In genomic region chr17:79592641-79593040, GRCh38 we compare ENCODE assay signal across 31 cellular contexts. TPM values are rescaled to one million over a fixed set of nuclear protein-coding genes. Genes with fewer than 3 reads are reported as not detected.
"Had no signal": no experiment of that assay in that cellular context is flagged by ENCODE, and none has a peak within 500 bp of the region (broad histone marks: within the 10 kb centered on the region; RNA-seq: fewer than 3 reads in every experiment).

No MANE protein-coding gene starts in this region.

- H3K36me3 ChIP-seq: esophagus squamous epithelium, gastrocnemius medialis, heart right ventricle, left lung, lower lobe of right lung had no signal

- H3K9me3 ChIP-seq: esophagus squamous epithelium, gastrocnemius medialis, heart right ventricle, left lung, lower lobe of right lung, mucosa of descending colon had no signal

- H3K9me3 Mint-ChIP-seq: mesothelial cell of epicardium; naive thymus-derived CD8-positive, alpha-beta T cell had no signal

- H3K27ac Mint-ChIP-seq: mesothelial cell of epicardium; naive B cell; naive thymus-derived CD8-positive, alpha-beta T cell had no signal

- DNase-seq: dermis blood vessel endothelial cell; dorsolateral prefrontal cortex; effector CD4-positive, alpha-beta T cell; effector memory CD4-positive, alpha-beta T cell; esophagus squamous epithelium; foreskin fibroblast; foreskin melanocyte; gastrocnemius medialis; glutamatergic neuron; head of caudate nucleus; heart right ventricle; hippocampal formation; left cardiac atrium; left ventricle myocardium superior; lower lobe of right lung; mesenchymal stem cell; mucosa of descending colon; naive B cell; naive thymus-derived CD8-positive, alpha-beta T cell had no signal

- H3K4me3 Mint-ChIP-seq: mesothelial cell of epicardium; naive B cell; naive thymus-derived CD8-positive, alpha-beta T cell had no signal

- H3K27ac ChIP-seq: coronary artery, esophagus squamous epithelium, gastrocnemius medialis, heart right ventricle, left lung, lower lobe of right lung had no signal

- H3K4me1 Mint-ChIP-seq: mesothelial cell of epicardium; naive B cell; naive thymus-derived CD8-positive, alpha-beta T cell had no signal

- H3K4me1 ChIP-seq: esophagus squamous epithelium, gastrocnemius medialis, left lung, lower lobe of right lung had no signal

- H3K4me3 ChIP-seq: coronary artery, dorsolateral prefrontal cortex, esophagus squamous epithelium, gastrocnemius medialis, heart right ventricle, left lung, lower lobe of right lung, mucosa of descending colon had no signal

- ATAC-seq: esophagus mucosa; gastrocnemius medialis; heart right ventricle; left cardiac atrium; left lung; left ventricle myocardium superior; lower lobe of right lung; mucosa of descending colon; naive thymus-derived CD8-positive, alpha-beta T cell had no signal

- H3K36me3 Mint-ChIP-seq: mesothelial cell of epicardium; naive B cell; naive thymus-derived CD8-positive, alpha-beta T cell had no signal

RNA-seq across cellular contexts. Expression of gene RBFOX3, which starts 18.2 kb away (rescaled TPM):
- total RNA-seq: dermis blood vessel endothelial cell; endothelial cell of umbilical vein; epithelial cell of proximal tubule; gastrocnemius medialis; glomerular endothelial cell; heart right ventricle; kidney epithelial cell; left cardiac atrium; left lung; left ventricle myocardium superior; lower leg skin; lower lobe of right lung; lung microvascular endothelial cell; myocyte; naive thymus-derived CD8-positive, alpha-beta T cell had no signal
- polyA plus RNA-seq: endothelial cell of umbilical vein; heart right ventricle; keratinocyte; naive thymus-derived CD8-positive, alpha-beta T cell had no signal
